ENCODE assay signal across 11 cellular contexts in genomic region chr1:204254031-204254661, GRCh38. TPM values are rescaled to one million over a fixed set of nuclear protein-coding genes. Genes with fewer than 3 reads are reported as not detected.
DNase-seq lines count a peak whose midpoint lies in the region; ATAC-seq, FAIRE-seq and TF ChIP-seq lines count a peak whose summit lies in the region.
"Had no signal": no experiment of that assay in that cellular context is flagged by ENCODE, and none has a peak within 500 bp of the region (broad histone marks: within the 10 kb centered on the region; RNA-seq: fewer than 3 reads in every experiment).

No MANE protein-coding gene starts in this region.

- H3K79me2 ChIP-seq in keratinocyte (ENCODE audit: control insufficient read depth, insufficient read depth, low read length) = no peaks in the 10 kb centered on the region

- H2AFZ ChIP-seq in keratinocyte (ENCODE audit: control insufficient read depth, low read length) = no peak overlapping the region

- no peaks in the 10 kb centered on the region for H3K27me3 ChIP-seq in HUES48 (ENCODE audit: control insufficient read depth, insufficient read depth, low read length)
- H3K27me3 ChIP-seq in brain microvascular endothelial cell (replicated peaks) = no peaks in the 10 kb centered on the region
- H3K27me3 ChIP-seq in keratinocyte (ENCODE audit: control insufficient read depth, extremely low read depth, insufficient read depth, low read length) = no peaks in the 10 kb centered on the region

- dilution Hi-C loops in keratinocyte (cut with MboI; ENCODE audit: extremely low pct_ligation_motif_present, low sequenced_read_pairs) = no loop called here

- H3K27ac ChIP-seq in HUES48 (ENCODE audit: low read depth, low read length) (peak overlapping the region; percentile 57), brain microvascular endothelial cell (no peak overlapping the region), keratinocyte (ENCODE audit: control insufficient read depth, insufficient read depth, low read length) (no peak overlapping the region)

- H3K4me2 ChIP-seq in keratinocyte (ENCODE audit: control insufficient read depth, extremely low read depth, insufficient read depth, low read depth, low read length) = no peak overlapping the region

- peak; percentile 49 for FAIRE-seq in keratinocyte (lab: Jason Lieb, UNC)

- TF ChIP-seq CTCF in brain microvascular endothelial cell (IDR thresholded peaks at IDR 0.05; ENCODE audit: low read depth, low read length, missing control alignments) = no peak
- no peak for TF ChIP-seq CTCF in keratinocyte (optimal IDR thresholded peaks at IDR 0.05 in 1 of 3, IDR thresholded peaks at IDR 0.05 in 1 of 3, conservative IDR thresholded peaks at IDR 0.05 in 1 of 3; ENCODE audit: extremely low read depth in 1 of 3, insufficient read depth in 2 of 3, low read length in 3 of 3)

- H3K4me1 ChIP-seq in HUES48 (ENCODE audit: control insufficient read depth, insufficient read depth, low read length) (peaks cover 35% of the 10 kb centered on the region), keratinocyte (ENCODE audit: control insufficient read depth, extremely low read depth, insufficient read depth, low read length) (no peaks in the 10 kb centered on the region)

- H3K4me3 ChIP-seq in HUES48 (ENCODE audit: low read depth, low read length) (no peak overlapping the region), brain microvascular endothelial cell (ENCODE audit: low read depth, low read length) (no peak overlapping the region), keratinocyte (ENCODE audit: control insufficient read depth in 2 of 3, extremely low read depth in 1 of 3, insufficient read depth in 2 of 3, low read depth in 1 of 3, low read length in 3 of 3) (no peak overlapping the region)

- peak; percentile 3 for DNase-seq in brain microvascular endothelial cell
- DNase-seq in keratinocyte (ENCODE audit: low read depth, low spot score) = no peak
- DNase-seq in ureter (ENCODE audit: low spot score) = peak; percentile 57
- DNase-seq in activated CD4-positive, alpha-beta T cell treated with anti-CD3 and anti-CD28 coated beads, Interleukin-2, amount 50 U/mL, for 4 hours = no peak
- no peak for DNase-seq in mesenteric fat pad (ENCODE audit: low spot score)
- DNase-seq: H7; NK-92 treated with Interleukin-12 subunit alpha and Interleukin-12 subunit beta, amount 100 ng/mL, for 24 hours; stimulated activated CD8-positive, alpha-beta memory T cell treated with anti-CD3 and anti-CD28 coated beads, Interleukin-4, amount 100 ng/mL, for 48 hours had no signal

- H3K9me3 ChIP-seq in HUES48 (ENCODE audit: control insufficient read depth, insufficient read depth, low read length) (no peaks in the 10 kb centered on the region), keratinocyte (ENCODE audit: control insufficient read depth, low read depth, low read length) (no peaks in the 10 kb centered on the region)

- no peaks in the 10 kb centered on the region for H3K9me1 ChIP-seq in keratinocyte (ENCODE audit: control insufficient read depth, extremely low read depth, insufficient read depth, low read length)

- in situ Hi-C loops in brain microvascular endothelial cell (cut with HindIII; ENCODE audit: low pct_ligation_motif_present, low sequenced_read_pairs) = no loop called here

- H3K36me3 ChIP-seq in HUES48 (ENCODE audit: control insufficient read depth, insufficient read depth, low read length) (no peaks in the 10 kb centered on the region), brain microvascular endothelial cell (replicated peaks) (no peaks in the 10 kb centered on the region), keratinocyte (ENCODE audit: control insufficient read depth in 2 of 2, extremely low read depth in 1 of 2, insufficient read depth in 2 of 2, low read length in 2 of 2) (no peaks in the 10 kb centered on the region)

- ATAC-seq in GM21528 (IDR thresholded peaks at IDR 0.05; ENCODE audit: low FRiP score, unreplicated experiment) = no peak

- H3K9ac ChIP-seq in HUES48 (ENCODE audit: low read depth, low read length) (no peak overlapping the region), keratinocyte (ENCODE audit: control insufficient read depth, extremely low read depth, insufficient read depth, low read length) (no peak overlapping the region)

- no peaks in the 10 kb centered on the region for H4K20me1 ChIP-seq in keratinocyte (ENCODE audit: control insufficient read depth, extremely low read depth, insufficient read depth, low read length)

RNA-seq across cellular contexts. Expression of gene GOLT1A, which starts 40.4 kb away (rescaled TPM):
- polyA plus RNA-seq in keratinocyte = 0.22 to 0.56 TPM (median 0.46 TPM) in 3 replicates
- polyA plus RNA-seq in keratinocyte (2011; ENCODE audit: low read depth) = 0.41 TPM
- polyA plus RNA-seq in keratinocyte (2011; cell fraction: cytosol; rRNA removed) = 0.39 and 1.0 TPM in 2 replicates
- polyA plus RNA-seq in keratinocyte (2011; cell fraction: nucleus; rRNA removed) = 0.17 TPM in 1 of 2 replicates, not detected in the other
- 0.80 and 1.1 TPM in 2 replicates for polyA plus RNA-seq in keratinocyte (2012; ENCODE audit: low replicate concordance)
- polyA minus RNA-seq in keratinocyte = not detected in 3 replicates
- not detected for polyA minus RNA-seq in keratinocyte (2011; cell fraction: cytosol; rRNA and poly(A)+ RNA removed)
- not detected in 2 replicates for polyA minus RNA-seq in keratinocyte (2011; cell fraction: nucleus; rRNA and poly(A)+ RNA removed)
- 26.0 TPM for total RNA-seq in ureter
- not detected for total RNA-seq in mesenteric fat pad
- total RNA-seq: pulmonary artery endothelial cell had no signal

RNA-seq across cellular contexts. Expression of gene KISS1, which starts 57.9 kb away (rescaled TPM):
- not detected in 3 replicates for polyA plus RNA-seq in keratinocyte
- polyA plus RNA-seq in keratinocyte (2011; ENCODE audit: low read depth) = not detected
- not detected in 2 replicates for polyA plus RNA-seq in keratinocyte (2011; cell fraction: cytosol; rRNA removed)
- not detected in 2 replicates for polyA plus RNA-seq in keratinocyte (2011; cell fraction: nucleus; rRNA removed)
- polyA plus RNA-seq in keratinocyte (2012; ENCODE audit: low replicate concordance) = not detected in 2 replicates
- not detected in 3 replicates for polyA minus RNA-seq in keratinocyte
- not detected for polyA minus RNA-seq in keratinocyte (2011; cell fraction: cytosol; rRNA and poly(A)+ RNA removed)
- not detected in 2 replicates for polyA minus RNA-seq in keratinocyte (2011; cell fraction: nucleus; rRNA and poly(A)+ RNA removed)
- total RNA-seq in ureter (1.4 TPM), mesenteric fat pad (not detected)
- total RNA-seq: H7 had no signal

Comparison
In these comparisons a context has a peak if more than half of its experiments do, and no peak if none do; other contexts are left out.
1. DNase-seq: peak in brain microvascular endothelial cell (single experiment) and ureter (single experiment); none in keratinocyte (single experiment), activated CD4-positive, alpha-beta T cell treated with anti-CD3 and anti-CD28 coated beads, Interleukin-2, amount 50 U/mL, for 4 hours (0 of 2) and mesenteric fat pad (single experiment).
2. RNA of gene GOLT1A, which starts 40.4 kb away (total RNA-seq): 26.0 TPM in ureter (single experiment); not detected in mesenteric fat pad (single experiment); every median in the first group is over 10 times any median in the second.